1 cellular context compared by ENCODE assay signal in genomic region chr1:32464716-32465540, GRCh38.
TF ChIP-seq lines count a peak whose summit lies in the region.

TSS of gene ZBTB8B (plus strand) at chr1:32465072. CDS start at chr1:32470625, 5,553 bp downstream.

TF ChIP-seq in HepG2, 621 proteins besides CTCF, POLR2A, EP300 and RAD21 (continued from another document and continues in another):
- TF ChIP-seq SATB2 (CRISPR knock-in tag; IDR thresholded peaks at IDR 0.05) (no peak), ZNF703 (CRISPR knock-in tag; IDR thresholded peaks at IDR 0.05; ENCODE audit: borderline replicate concordance) (no peak), NFYB (CRISPR knock-in tag; IDR thresholded peaks at IDR 0.05) (peak; percentile 90), POGZ (CRISPR knock-in tag; IDR thresholded peaks at IDR 0.05) (0 out of 2 replicates have a peak, but pooled peaks have one; percentile 20), ZFP36 (IDR thresholded peaks at IDR 0.05; ENCODE audit: borderline replicate concordance, low read depth, low read length, partially characterized antibody) (no peak), SMAD1 (CRISPR knock-in tag; IDR thresholded peaks at IDR 0.05; ENCODE audit: borderline replicate concordance, low read depth) (no peak), DNMT1 (CRISPR knock-in tag; IDR thresholded peaks at IDR 0.05) (no peak), ZFP90 (CRISPR knock-in tag; IDR thresholded peaks at IDR 0.05; ENCODE audit: borderline replicate concordance) (0 out of 2 replicates have a peak, but pooled peaks have one; percentile 18), TFAP4 (IDR thresholded peaks at IDR 0.05; ENCODE audit: borderline replicate concordance, low read depth) (no peak), ZNF207 (IDR thresholded peaks at IDR 0.05; ENCODE audit: borderline replicate concordance) (no peak), TBX2 (CRISPR knock-in tag; IDR thresholded peaks at IDR 0.05; ENCODE audit: borderline replicate concordance) (0 out of 2 replicates have a peak, but pooled peaks have one; percentile 33), TGIF2 (CRISPR knock-in tag; IDR thresholded peaks at IDR 0.05) (no peak), SP1 (IDR thresholded peaks at IDR 0.05) (no peak), SP1 (CRISPR knock-in tag; IDR thresholded peaks at IDR 0.05) (peak; percentile 49; the same call in 1 of the 2 replicates), NR2F2 (IDR thresholded peaks at IDR 0.05; ENCODE audit: borderline replicate concordance, low read depth) (no peak), ZNF850 (CRISPR knock-in tag; conservative IDR thresholded peaks at IDR 0.05) (no peak), KMT2B (CRISPR knock-in tag; IDR thresholded peaks at IDR 0.05) (no peak), FOXJ3 (CRISPR knock-in tag; IDR thresholded peaks at IDR 0.05; ENCODE audit: borderline replicate concordance) (no peak), ZSCAN9 (CRISPR knock-in tag; IDR thresholded peaks at IDR 0.05; ENCODE audit: borderline replicate concordance) (no peak), ZNF264 (CRISPR knock-in tag; IDR thresholded peaks at IDR 0.05) (no peak), ZNF83 (CRISPR knock-in tag; IDR thresholded peaks at IDR 0.05; ENCODE audit: borderline replicate concordance) (no peak), ZNF879 (CRISPR knock-in tag; IDR thresholded peaks at IDR 0.05) (no peak), ZKSCAN5 (CRISPR knock-in tag; IDR thresholded peaks at IDR 0.05) (no peak), ZNF318 (CRISPR knock-in tag; IDR thresholded peaks at IDR 0.05) (no peak), NR0B2 (CRISPR knock-in tag; IDR thresholded peaks at IDR 0.05) (no peak), CSRNP2 (CRISPR knock-in tag; conservative IDR thresholded peaks at IDR 0.05; ENCODE audit: low read depth) (no peak), SAFB2 (CRISPR knock-in tag; IDR thresholded peaks at IDR 0.05; ENCODE audit: borderline replicate concordance, low read depth) (0 out of 2 replicates have a peak, but pooled peaks have one; percentile 38), ZNF777 (CRISPR knock-in tag; IDR thresholded peaks at IDR 0.05) (peak; percentile 70; the same call in 1 of the 2 replicates), POGK (CRISPR knock-in tag; conservative IDR thresholded peaks at IDR 0.05) (no peak), IRF1 (CRISPR knock-in tag; IDR thresholded peaks at IDR 0.05; ENCODE audit: low read depth) (no peak), STAG1 (CRISPR knock-in tag; IDR thresholded peaks at IDR 0.05) (no peak), KLF12 (CRISPR knock-in tag; IDR thresholded peaks at IDR 0.05; ENCODE audit: borderline replicate concordance) (no peak)
- TF ChIP-seq, protein P1, sequence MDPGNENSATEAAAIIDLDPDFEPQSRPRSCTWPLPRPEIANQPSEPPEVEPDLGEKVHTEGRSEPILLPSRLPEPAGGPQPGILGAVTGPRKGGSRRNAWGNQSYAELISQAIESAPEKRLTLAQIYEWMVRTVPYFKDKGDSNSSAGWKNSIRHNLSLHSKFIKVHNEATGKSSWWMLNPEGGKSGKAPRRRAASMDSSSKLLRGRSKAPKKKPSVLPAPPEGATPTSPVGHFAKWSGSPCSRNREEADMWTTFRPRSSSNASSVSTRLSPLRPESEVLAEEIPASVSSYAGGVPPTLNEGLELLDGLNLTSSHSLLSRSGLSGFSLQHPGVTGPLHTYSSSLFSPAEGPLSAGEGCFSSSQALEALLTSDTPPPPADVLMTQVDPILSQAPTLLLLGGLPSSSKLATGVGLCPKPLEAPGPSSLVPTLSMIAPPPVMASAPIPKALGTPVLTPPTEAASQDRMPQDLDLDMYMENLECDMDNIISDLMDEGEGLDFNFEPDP (CRISPR knock-in tag; conservative IDR thresholded peaks at IDR 0.05), result no peak
- TF ChIP-seq, protein P2, sequence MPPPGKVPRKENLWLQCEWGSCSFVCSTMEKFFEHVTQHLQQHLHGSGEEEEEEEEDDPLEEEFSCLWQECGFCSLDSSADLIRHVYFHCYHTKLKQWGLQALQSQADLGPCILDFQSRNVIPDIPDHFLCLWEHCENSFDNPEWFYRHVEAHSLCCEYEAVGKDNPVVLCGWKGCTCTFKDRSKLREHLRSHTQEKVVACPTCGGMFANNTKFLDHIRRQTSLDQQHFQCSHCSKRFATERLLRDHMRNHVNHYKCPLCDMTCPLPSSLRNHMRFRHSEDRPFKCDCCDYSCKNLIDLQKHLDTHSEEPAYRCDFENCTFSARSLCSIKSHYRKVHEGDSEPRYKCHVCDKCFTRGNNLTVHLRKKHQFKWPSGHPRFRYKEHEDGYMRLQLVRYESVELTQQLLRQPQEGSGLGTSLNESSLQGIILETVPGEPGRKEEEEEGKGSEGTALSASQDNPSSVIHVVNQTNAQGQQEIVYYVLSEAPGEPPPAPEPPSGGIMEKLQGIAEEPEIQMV (CRISPR knock-in tag; IDR thresholded peaks at IDR 0.05; ENCODE audit: low read depth), result no peak
- TF ChIP-seq, protein P3, sequence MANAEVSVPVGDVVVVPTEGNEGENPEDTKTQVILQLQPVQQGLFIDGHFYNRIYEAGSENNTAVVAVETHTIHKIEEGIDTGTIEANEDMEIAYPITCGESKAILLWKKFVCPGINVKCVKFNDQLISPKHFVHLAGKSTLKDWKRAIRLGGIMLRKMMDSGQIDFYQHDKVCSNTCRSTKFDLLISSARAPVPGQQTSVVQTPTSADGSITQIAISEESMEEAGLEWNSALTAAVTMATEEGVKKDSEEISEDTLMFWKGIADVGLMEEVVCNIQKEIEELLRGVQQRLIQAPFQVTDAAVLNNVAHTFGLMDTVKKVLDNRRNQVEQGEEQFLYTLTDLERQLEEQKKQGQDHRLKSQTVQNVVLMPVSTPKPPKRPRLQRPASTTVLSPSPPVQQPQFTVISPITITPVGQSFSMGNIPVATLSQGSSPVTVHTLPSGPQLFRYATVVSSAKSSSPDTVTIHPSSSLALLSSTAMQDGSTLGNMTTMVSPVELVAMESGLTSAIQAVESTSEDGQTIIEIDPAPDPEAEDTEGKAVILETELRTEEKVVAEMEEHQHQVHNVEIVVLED (CRISPR knock-in tag; IDR thresholded peaks at IDR 0.05; ENCODE audit: borderline replicate concordance), result peak; percentile 45; the same call in 1 of the 2 replicates
- TF ChIP-seq, protein P4, sequence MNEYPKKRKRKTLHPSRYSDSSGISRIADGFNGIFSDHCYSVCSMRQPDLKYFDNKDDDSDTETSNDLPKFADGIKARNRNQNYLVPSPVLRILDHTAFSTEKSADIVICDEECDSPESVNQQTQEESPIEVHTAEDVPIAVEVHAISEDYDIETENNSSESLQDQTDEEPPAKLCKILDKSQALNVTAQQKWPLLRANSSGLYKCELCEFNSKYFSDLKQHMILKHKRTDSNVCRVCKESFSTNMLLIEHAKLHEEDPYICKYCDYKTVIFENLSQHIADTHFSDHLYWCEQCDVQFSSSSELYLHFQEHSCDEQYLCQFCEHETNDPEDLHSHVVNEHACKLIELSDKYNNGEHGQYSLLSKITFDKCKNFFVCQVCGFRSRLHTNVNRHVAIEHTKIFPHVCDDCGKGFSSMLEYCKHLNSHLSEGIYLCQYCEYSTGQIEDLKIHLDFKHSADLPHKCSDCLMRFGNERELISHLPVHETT (CRISPR knock-in tag; conservative IDR thresholded peaks at IDR 0.05), result no peak
- TF ChIP-seq, protein P5, sequence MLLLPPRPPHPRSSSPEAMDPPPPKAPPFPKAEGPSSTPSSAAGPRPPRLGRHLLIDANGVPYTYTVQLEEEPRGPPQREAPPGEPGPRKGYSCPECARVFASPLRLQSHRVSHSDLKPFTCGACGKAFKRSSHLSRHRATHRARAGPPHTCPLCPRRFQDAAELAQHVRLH (CRISPR knock-in tag; IDR thresholded peaks at IDR 0.05; ENCODE audit: borderline replicate concordance, low read depth), result no peak
- TF ChIP-seq, protein P6, sequence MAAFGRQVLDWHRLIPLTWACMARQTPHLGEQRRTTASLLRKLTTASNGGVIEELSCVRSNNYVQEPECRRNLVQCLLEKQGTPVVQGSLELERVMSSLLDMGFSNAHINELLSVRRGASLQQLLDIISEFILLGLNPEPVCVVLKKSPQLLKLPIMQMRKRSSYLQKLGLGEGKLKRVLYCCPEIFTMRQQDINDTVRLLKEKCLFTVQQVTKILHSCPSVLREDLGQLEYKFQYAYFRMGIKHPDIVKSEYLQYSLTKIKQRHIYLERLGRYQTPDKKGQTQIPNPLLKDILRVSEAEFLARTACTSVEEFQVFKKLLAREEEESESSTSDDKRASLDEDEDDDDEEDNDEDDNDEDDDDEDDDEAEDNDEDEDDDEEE (CRISPR knock-in tag; IDR thresholded peaks at IDR 0.05), result no peak
